7 cellular contexts compared by ENCODE assay signal in genomic region chrX:55908685-55909212, GRCh38.
DNase-seq lines count a peak whose midpoint lies in the region; ATAC-seq, FAIRE-seq and TF ChIP-seq lines count a peak whose summit lies in the region.

No MANE protein-coding gene starts in this region.

- H3K36me3 ChIP-seq in HCT116 (ENCODE audit: control insufficient read depth in 1 of 2, insufficient read depth in 2 of 2, low read length in 2 of 2) (no peaks in the 10 kb centered on the region), GM12878 (ENCODE audit: control insufficient read depth in 2 of 2, insufficient read depth in 2 of 2, low read length in 1 of 2) (no peaks in the 10 kb centered on the region), iPS-20b (ENCODE audit: insufficient read depth, low read depth, low read length) (no peaks in the 10 kb centered on the region), skeletal muscle satellite cell (ENCODE audit: insufficient read depth, low read length) (no peaks in the 10 kb centered on the region)

- H3K9me2 ChIP-seq in HCT116 (ENCODE audit: insufficient read depth), result no peaks in the 10 kb centered on the region

- H3K4me3 ChIP-seq in GM12875 (ENCODE audit: low read depth, low read length) (peak overlapping the region; percentile 78), HCT116 (replicated peaks in 1 of 2; ENCODE audit: low read depth in 1 of 2, low read length in 2 of 2) (peak overlapping the region; percentile 62 to 69), GM12878 (peak overlapping the region; percentile 76), iPS-20b (ENCODE audit: low read length) (peak overlapping the region; percentile 92), skeletal muscle satellite cell (ENCODE audit: low read length) (peak overlapping the region; percentile 68)

- H3K4me2 ChIP-seq in HCT116 (ENCODE audit: low read length) (peak overlapping the region; percentile 81), GM12878 (ENCODE audit: control insufficient read depth, insufficient read depth) (peak overlapping the region; percentile 80), skeletal muscle satellite cell (ENCODE audit: low read length) (peak overlapping the region; percentile 74)

- peak overlapping the region; percentile 43 for H3K9ac ChIP-seq in HCT116 (ENCODE audit: low read length)
- H3K9ac ChIP-seq in GM12878 (ENCODE audit: control insufficient read depth, insufficient read depth, low read length), result peak overlapping the region; percentile 83
- H3K9ac ChIP-seq in iPS-20b (ENCODE audit: low read depth, low read length), result peak overlapping the region; percentile 83; the same call in 1 of the 2 replicates
- peak overlapping the region; percentile 75 for H3K9ac ChIP-seq in skeletal muscle satellite cell (ENCODE audit: low read depth, low read length)

- H2AFZ ChIP-seq in HCT116 (ENCODE audit: low read depth, low read length, poor library complexity, severe bottlenecking) (peak overlapping the region; percentile 90), GM12878 (ENCODE audit: control insufficient read depth, low read depth, low read length) (peak overlapping the region; percentile 81)

- BruUV-seq in HCT116 (replicated peaks; lab: Mats Ljungman, UMichigan) (no TSS peak), GM12878 (replicated peaks; lab: Mats Ljungman, UMichigan) (no TSS peak)

- POLR2A ChIA-PET in HCT116 (lab: Charles Lee), result no interaction called here
- POLR2A ChIA-PET in GM12878 (lab: Charles Lee), result interaction anchor here (0.5 to 2.4 kb wide), 6 partner anchors 8 to 651 kb away, joined by 3 to 9 read pairs (median 4); no protein-coding TSS in a partner anchor

- peaks cover 4 to 16% of the 10 kb centered on the region in 2 experiments for H3K4me1 ChIP-seq in HCT116 (ENCODE audit: control insufficient read depth in 1 of 2, insufficient read depth in 2 of 2, low read length in 2 of 2)
- H3K4me1 ChIP-seq in GM12878 (ENCODE audit: control insufficient read depth, insufficient read depth, low read length), result no peaks in the 10 kb centered on the region; the same call in 1 of the 2 replicates
- H3K4me1 ChIP-seq in iPS-20b (ENCODE audit: insufficient read depth, low read length), result peaks cover 10% of the 10 kb centered on the region; the same call in 1 of the 2 replicates
- H3K4me1 ChIP-seq in skeletal muscle satellite cell (ENCODE audit: control insufficient read depth, insufficient read depth, low read length), result no peaks in the 10 kb centered on the region

- in situ Hi-C loops in GM12878 (cut with MboI), result loop anchor here (5.0 kb wide), 1 partner anchor 261 kb away; no protein-coding TSS in a partner anchor

- peak; percentile 52 for FAIRE-seq in GM12878 (lab: Jason Lieb, UNC)

- TF ChIP-seq POLR2A in HCT116 (IDR thresholded peaks at IDR 0.05; ENCODE audit: borderline replicate concordance, extremely low read depth, insufficient read depth, insufficient read length), result no peak
- peak; percentile 32; the same call in 1 of the 2 replicates for TF ChIP-seq POLR2A in GM12878 (IDR thresholded peaks at IDR 0.05; ENCODE audit: low read depth, low read length)

- DNase-seq in HCT116 (ENCODE audit: low read depth, low spot score) (no peak), NCI-H510A treated with DMSO at 0.1 percent for 48 hours (lab: John Stamatoyannopoulos, UW) (peak; percentile 36), GM12878 (ENCODE audit: low read depth, low spot score) (no peak), NCI-H1092 treated with DMSO at 0.1 percent for 48 hours (lab: John Stamatoyannopoulos, UW) (no peak)

- H3K79me2 ChIP-seq in HCT116 (ENCODE audit: insufficient read depth, low read length) (no peaks in the 10 kb centered on the region), GM12878 (ENCODE audit: control insufficient read depth, insufficient read depth, low read length) (peaks cover 29% of the 10 kb centered on the region)

- H3K9me3 ChIP-seq in HCT116 (ENCODE audit: control insufficient read depth in 1 of 2, insufficient read depth in 1 of 2, low read depth in 1 of 2, low read length in 2 of 2) (no peaks in the 10 kb centered on the region), GM12878 (replicated peaks; ENCODE audit: control insufficient read depth, insufficient read depth, low read length) (no peaks in the 10 kb centered on the region; the same call in 1 of the 3 replicates), iPS-20b (ENCODE audit: insufficient read depth, low read depth, low read length) (no peaks in the 10 kb centered on the region), skeletal muscle satellite cell (replicated peaks; ENCODE audit: low read length) (no peaks in the 10 kb centered on the region)

- H3K27me3 ChIP-seq in HCT116 (ENCODE audit: insufficient read depth, low read length) (no peaks in the 10 kb centered on the region), GM12878 (replicated peaks in 1 of 2; ENCODE audit: control insufficient read depth in 2 of 2, insufficient read depth in 2 of 2, low read length in 1 of 2) (no peaks in the 10 kb centered on the region), iPS-20b (ENCODE audit: insufficient read depth, low read length) (no peaks in the 10 kb centered on the region), skeletal muscle satellite cell (ENCODE audit: control insufficient read depth, insufficient read depth, low read length) (no peaks in the 10 kb centered on the region)

- TF ChIP-seq RAD21 in HCT116 (IDR thresholded peaks at IDR 0.05; ENCODE audit: low read depth), result no peak
- no peak for TF ChIP-seq RAD21 in GM12878 (IDR thresholded peaks at IDR 0.05; ENCODE audit: insufficient read depth, low read depth, low read length)

- no peaks in the 10 kb centered on the region for H4K20me1 ChIP-seq in HCT116 (ENCODE audit: insufficient read depth)
- H4K20me1 ChIP-seq in GM12878 (ENCODE audit: control insufficient read depth, insufficient read depth), result no peaks in the 10 kb centered on the region

- RAD21 ChIA-PET in HCT116 (lab: Charles Lee; ENCODE audit: low non-redundant PET in 1 of 2, low total read pairs in 2 of 2, uncharacterized antibody in 2 of 2, unreplicated experiment in 2 of 2), result no interaction called here
- RAD21 ChIA-PET in GM12878 (lab: Charles Lee; ENCODE audit: unreplicated experiment), result interaction anchor here (0.7 to 4.6 kb wide), 16 partner anchors 8 to 457 kb away, joined by 3 to 43 read pairs (median 5); partner anchors contain the start of genes KLF8, MAGEH1, RRAGB and USP51

- 14% methylated on average over 17 of the region's 18 CpGs for WGBS in GM12878 (ENCODE audit: insufficient coverage, insufficient replicate concordance, low lambda C conversion rate, missing lambda C conversion rate)

- ATAC-seq in HCT116 (peak; percentile 71), GM12878 (peak; percentile 72)

- SMC1A ChIA-PET in GM12878 (lab: Charles Lee; ENCODE audit: uncharacterized antibody, unreplicated experiment), result interaction anchor here (0.6 to 4.5 kb wide), 24 partner anchors 10 to 910 kb away, joined by 3 to 45 read pairs (median 3); partner anchors contain the start of genes KLF8, NBDY and RRAGB

- TF ChIP-seq CTCF in GM12875 (IDR thresholded peaks at IDR 0.05; ENCODE audit: borderline replicate concordance, insufficient read depth, low read depth, low read length), result no peak
- TF ChIP-seq CTCF in HCT116 (IDR thresholded peaks at IDR 0.05 in 2 of 3, conservative IDR thresholded peaks at IDR 0.05 in 1 of 3; ENCODE audit: borderline replicate concordance in 1 of 3, insufficient read depth in 1 of 3, low read depth in 2 of 3, low read length in 2 of 3), result no peak
- TF ChIP-seq CTCF in GM12878 (IDR thresholded peaks at IDR 0.05 in 2 of 3, conservative IDR thresholded peaks at IDR 0.05 in 1 of 3; ENCODE audit: control insufficient read depth in 2 of 3, extremely low read depth in 1 of 3, insufficient read depth in 1 of 3, low read depth in 3 of 3, low read length in 3 of 3), result no peak

- CTCF ChIA-PET in HCT116 (lab: Charles Lee), result interaction anchor here (0.6 to 2.3 kb wide), 6 partner anchors 11 to 338 kb away, joined by 3 to 8 read pairs (median 4); partner anchors contain the start of gene RRAGB
- CTCF ChIA-PET in GM12878 (lab: Yijun Ruan, JAX), result interaction anchor here (0.6 to 3.3 kb wide), 26 partner anchors 8 to 818 kb away, joined by 3 to 33 read pairs (median 4); partner anchors contain the start of genes MAGEH1 and RRAGB

- H3K27ac ChIP-seq in HCT116 (ENCODE audit: low read depth, low read length), result peak overlapping the region; percentile 73
- peak overlapping the region; percentile 87 for H3K27ac ChIP-seq in GM12878 (ENCODE audit: control insufficient read depth, insufficient read depth)
- H3K27ac ChIP-seq in iPS-20b (ENCODE audit: low read length), result peak overlapping the region; percentile 24

- TF ChIP-seq EP300 in GM12878 (IDR thresholded peaks at IDR 0.05; ENCODE audit: borderline replicate concordance in 1 of 2, control insufficient read depth in 1 of 2, low read depth in 2 of 2, low read length in 2 of 2), result no peak

- intact Hi-C loops in HCT116 (cut with micrococcal nuclease) (loop anchor here (5.0 kb wide), 1 partner anchor 191 kb away; the partner anchor contains the start of gene RRAGB), GM12878 (cut with micrococcal nuclease; ENCODE audit: unreplicated experiment) (loop anchor here (1.0 to 2.0 kb wide), 5 partner anchors 11 to 340 kb away; no protein-coding TSS in a partner anchor)

TF ChIP-seq in HCT116, 20 proteins besides CTCF, POLR2A, EP300 and RAD21:
- TF ChIP-seq FOSL1 (IDR thresholded peaks at IDR 0.05; ENCODE audit: low read depth) (no peak), YY1 (IDR thresholded peaks at IDR 0.05; ENCODE audit: extremely low read depth, insufficient replicate concordance, low read depth, low read length) (peak; percentile 73)

TF ChIP-seq in GM12878, 131 proteins besides CTCF, POLR2A, EP300 and RAD21:
- TF ChIP-seq CEBPB (IDR thresholded peaks at IDR 0.05; ENCODE audit: borderline replicate concordance in 1 of 2, low read depth in 2 of 2, low read length in 2 of 2) (no peak), YY1 (IDR thresholded peaks at IDR 0.05; ENCODE audit: low read depth, low read length) (peak; percentile 83), RELB (IDR thresholded peaks at IDR 0.05; ENCODE audit: low read depth) (0 out of 2 replicates have a peak, but pooled peaks have one; percentile 12), MAX (IDR thresholded peaks at IDR 0.05; ENCODE audit: low read depth, low read length) (no peak)

Comparison
In these comparisons a context has a peak if more than half of its experiments do, and no peak if none do; other contexts are left out.
1. H3K27ac ChIP-seq: peak in every context shown above with its lines; median percentile 87 in GM12878; 73 in HCT116; 24 in iPS-20b.